8 cellular contexts compared by ENCODE assay signal in the genomic region with DNA sequence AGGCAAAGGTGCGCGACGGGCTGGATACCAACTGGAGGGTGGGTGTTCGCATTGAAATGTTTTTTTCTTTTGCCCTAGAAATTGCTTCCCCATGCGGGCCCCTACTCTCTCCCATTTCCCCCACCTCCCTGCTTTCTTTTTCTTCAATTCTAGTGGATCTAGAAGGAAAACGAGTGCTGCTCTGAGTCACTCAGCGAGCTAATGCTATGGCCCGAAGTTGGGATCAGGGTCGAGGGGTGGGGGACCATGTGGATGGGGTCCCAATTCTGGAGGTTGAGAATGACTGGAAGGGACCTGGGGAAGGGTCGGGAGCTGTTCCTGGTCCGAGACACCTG.
DNase-seq lines count a peak whose midpoint lies in the region; TF ChIP-seq lines count a peak whose summit lies in the region.

No MANE protein-coding gene starts in this region.

- CTCF ChIA-PET in HEK293T (lab: Yijun Ruan, JAX), result no interaction called here

- TF ChIP-seq CTCF in ascending aorta (IDR thresholded peaks at IDR 0.05), result no peak

- H3K27ac ChIP-seq in ascending aorta, result peak overlapping the region in 1 of 2 donors; percentile 66

- intact Hi-C loops in ascending aorta (cut with DNase I), result loop anchor here (5.0 to 10.0 kb wide), 2 partner anchors 33 to 1220 kb away; no protein-coding TSS in a partner anchor

- H3K27me3 ChIP-seq in ascending aorta, result no peaks in the 10 kb centered on the region

- H3K36me3 ChIP-seq in ES-I3 (ENCODE audit: insufficient read depth, low read length) (no peaks in the 10 kb centered on the region), ascending aorta (no peaks in the 10 kb centered on the region)

- H3K4me1 ChIP-seq in ES-I3 (ENCODE audit: insufficient read depth, low read length) (0 out of 2 replicates have a peak, but pooled peaks cover 4% of the 10 kb centered on the region), ascending aorta (peaks cover 0 to 10% of the 10 kb centered on the region in 2 donors)

- H3K9me3 ChIP-seq in ES-I3 (ENCODE audit: control insufficient read depth, insufficient read depth, low read length), result no peaks in the 10 kb centered on the region
- no peaks in the 10 kb centered on the region for H3K9me3 ChIP-seq in ascending aorta

- DNase-seq in ascending aorta (ENCODE audit: low spot score in 2 of 2) (no peak), hepatic stellate cell (ENCODE audit: low spot score) (peak; percentile 22), skeletal muscle cell (ENCODE audit: low read depth) (no peak), DMS53 treated with DMSO at 0.1 percent for 48 hours (lab: John Stamatoyannopoulos, UW; ENCODE audit: unreplicated experiment) (no peak), HEK293T (ENCODE audit: extremely low spot score) (no peak), NK-92 (lab: John Stamatoyannopoulos, UW; ENCODE audit: unreplicated experiment) (no peak), amygdala (lab: John Stamatoyannopoulos, UW) (no peak)

- POLR2A ChIA-PET in HEK293T (lab: Yijun Ruan, JAX), result interaction anchor here (0.7 kb wide), 1 partner anchor 71 kb away, joined by 3 read pairs; the partner anchor contains the start of gene SOX4

- H3K9ac ChIP-seq in ES-I3 (ENCODE audit: low read depth, low read length), result peak overlapping the region; percentile 67

- H3K4me3 ChIP-seq in ascending aorta (peak overlapping the region; percentile 66 to 76), skeletal muscle cell (ENCODE audit: low read depth, low read length) (peak overlapping the region; percentile 43)

TF ChIP-seq in HEK293T, 16 proteins besides CTCF, POLR2A, EP300 and RAD21:
- TF ChIP-seq PKNOX1 (IDR thresholded peaks at IDR 0.05) (no peak), ARNT (IDR thresholded peaks at IDR 0.05) (no peak)
